ENCODE assay signal across 1 cellular context in genomic region chr7:41113663-41114062, GRCh38.
A peak's percentile ranks its signal among the peaks of the same experiment; 100 is the strongest.
TF ChIP-seq lines count a peak whose summit lies in the region.

No MANE protein-coding gene starts in this region.

TF ChIP-seq in SK-N-SH treated with all-trans-retinoic acid at 6 μM for 48 hours, 23 proteins besides CTCF, POLR2A, EP300 and RAD21 (continued from another document):
- TF ChIP-seq TSHZ2 (CRISPR knock-in tag; IDR thresholded peaks at IDR 0.05) (0 out of 2 replicates have a peak, but pooled peaks have one; percentile 33), SNAI2 (CRISPR knock-in tag; IDR thresholded peaks at IDR 0.05) (no peak), ARNTL (CRISPR knock-in tag; IDR thresholded peaks at IDR 0.05; ENCODE audit: borderline replicate concordance, low read depth) (no peak), ISL1 (CRISPR knock-in tag; IDR thresholded peaks at IDR 0.05) (peak; percentile 59; the same call in 1 of the 2 replicates), CSRNP3 (CRISPR knock-in tag; IDR thresholded peaks at IDR 0.05) (no peak), ZNF70 (CRISPR knock-in tag; IDR thresholded peaks at IDR 0.05) (no peak)
